10 cellular contexts compared by ENCODE assay signal in the genomic region with DNA sequence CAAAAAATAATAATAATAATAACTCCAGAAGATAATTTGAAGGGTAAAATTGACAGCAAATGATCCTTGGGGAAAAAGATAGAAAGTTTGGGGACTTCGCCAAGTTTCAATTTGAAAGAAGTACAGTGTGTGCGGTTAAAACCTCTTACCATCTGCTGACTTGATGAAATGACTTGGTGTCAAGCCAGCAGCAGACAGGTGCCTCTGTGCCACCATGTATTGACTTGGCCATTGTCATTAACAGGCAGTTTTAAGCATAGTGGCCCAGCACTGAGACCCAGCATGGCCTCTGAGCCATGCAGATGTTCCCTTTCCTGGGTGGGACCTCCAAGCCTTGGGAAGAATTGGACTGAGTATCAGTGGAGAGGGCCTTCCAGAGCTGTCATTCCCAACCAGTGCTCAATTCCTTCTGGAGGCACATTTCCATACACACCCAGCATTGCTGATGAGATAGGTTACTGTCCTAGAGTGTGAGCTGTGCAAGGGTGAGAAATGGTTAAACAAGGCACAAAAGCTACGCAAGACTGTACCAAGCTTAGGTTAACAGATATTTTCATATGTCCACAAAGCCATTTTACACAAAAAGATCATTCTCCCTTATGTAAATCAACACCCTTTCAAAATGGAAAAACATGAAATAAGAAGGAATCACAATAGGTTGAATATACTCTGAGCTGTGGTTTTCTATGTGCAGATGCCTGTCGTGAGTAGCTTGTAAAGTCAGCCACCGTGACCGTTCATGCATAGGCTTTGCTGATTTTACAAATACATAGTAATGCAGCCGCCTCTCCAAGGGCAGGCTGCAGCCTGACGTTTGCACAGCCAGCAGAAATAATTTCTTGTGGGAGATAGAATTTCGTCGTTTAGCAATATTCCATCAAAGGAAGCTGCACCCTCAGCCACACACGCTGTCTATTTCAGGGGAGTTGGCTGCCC. TPM values are rescaled to one million over a fixed set of nuclear protein-coding genes. Genes with fewer than 3 reads are reported as not detected.
DNase-seq lines count a peak whose midpoint lies in the region; ATAC-seq and TF ChIP-seq lines count a peak whose summit lies in the region.
"Had no signal": no experiment of that assay in that cellular context is flagged by ENCODE, and none has a peak within 500 bp of the region (broad histone marks: within the 10 kb centered on the region; RNA-seq: fewer than 3 reads in every experiment).

No MANE protein-coding gene starts in this region.

- DNase-seq in NCI-H1105 treated with DMSO at 0.1 percent for 48 hours (lab: John Stamatoyannopoulos, UW) (peak; percentile 52), epithelial cell of esophagus (ENCODE audit: low read depth) (peak; percentile 59), psoas muscle (no peak), T1000 (lab: John Stamatoyannopoulos, UW) (no peak)
- DNase-seq in activated naive CD4-positive, alpha-beta T cell (lab: John Stamatoyannopoulos, UW) = no peak
- DNase-seq in activated CD8-positive, alpha-beta memory T cell treated with anti-CD3 and anti-CD28 coated beads, Interleukin-2, amount 50 U/mL, for 48 hours = no peak
- DNase-seq: activated CD4-positive, alpha-beta T cell treated with anti-CD3 and anti-CD28 coated beads, Interleukin-2, amount 10 ng/mL, durations not matched to agents 7 days and 5 days; MG63 had no signal

- intact Hi-C loops in psoas muscle (cut with DNase I) = no loop called here

- no peak for TF ChIP-seq CTCF in epithelial cell of esophagus (IDR thresholded peaks at IDR 0.05; ENCODE audit: insufficient read depth, low read depth, low read length, missing control alignments)
- TF ChIP-seq CTCF in psoas muscle (IDR thresholded peaks at IDR 0.05) = no peak

- 35 to 39% (median 38%) methylated on average over 11 of the region's 11 CpGs for WGBS in psoas muscle, 3 donors

- no peak overlapping the region for H3K27ac ChIP-seq in psoas muscle

- H3K4me1 ChIP-seq in psoas muscle = no peaks in the 10 kb centered on the region

- H3K4me3 ChIP-seq in epithelial cell of esophagus (ENCODE audit: low read length) = no peak overlapping the region
- H3K4me3 ChIP-seq in psoas muscle = no peak overlapping the region
- H3K4me3 ChIP-seq: MG63 had no signal

- no peaks in the 10 kb centered on the region for H3K9me3 ChIP-seq in psoas muscle
- H3K9me3 ChIP-seq: MG63 had no signal

- no peaks in the 10 kb centered on the region for H3K27me3 ChIP-seq in psoas muscle (ENCODE audit: insufficient read depth in 3 of 3, low read length in 2 of 3)
- H3K27me3 ChIP-seq: MG63 had no signal

- ATAC-seq in GM18858 (IDR thresholded peaks at IDR 0.05; ENCODE audit: unreplicated experiment) (peak; percentile 87), HG02642 (IDR thresholded peaks at IDR 0.05; ENCODE audit: poor library complexity, unreplicated experiment) (peak; percentile 84), psoas muscle (no peak)

- no peaks in the 10 kb centered on the region for H3K36me3 ChIP-seq in psoas muscle (ENCODE audit: insufficient read depth in 1 of 2, low read depth in 1 of 2)
- H3K36me3 ChIP-seq: MG63 had no signal

RNA-seq across cellular contexts. Expression of a gene that starts 59.4 kb away (rescaled TPM):
- total RNA-seq in psoas muscle = 10 to 100 TPM; 28.7 to 41.1 (median 30.6) TPM
- polyA plus RNA-seq in psoas muscle = 10 to 100 TPM in 2 of 3 donors, 1 to 10 TPM in 1; 9.8 to 23.3 (median 17.1) TPM

Comparison
In these comparisons a context has a peak if more than half of its experiments do, and no peak if none do; other contexts are left out.
1. ATAC-seq: peak in GM18858 (single experiment) and HG02642 (single experiment); none in psoas muscle (0 of 4).
2. DNase-seq: peak in NCI-H1105 treated with DMSO at 0.1 percent for 48 hours (single experiment) and epithelial cell of esophagus (single experiment); none in psoas muscle (0 of 2), activated naive CD4-positive, alpha-beta T cell (0 of 4), T1000 (single experiment) and activated CD8-positive, alpha-beta memory T cell treated with anti-CD3 and anti-CD28 coated beads, Interleukin-2, amount 50 U/mL, for 48 hours (single experiment).